Comparison of ENCODE assay signal across 12 cellular contexts in the genomic region with DNA sequence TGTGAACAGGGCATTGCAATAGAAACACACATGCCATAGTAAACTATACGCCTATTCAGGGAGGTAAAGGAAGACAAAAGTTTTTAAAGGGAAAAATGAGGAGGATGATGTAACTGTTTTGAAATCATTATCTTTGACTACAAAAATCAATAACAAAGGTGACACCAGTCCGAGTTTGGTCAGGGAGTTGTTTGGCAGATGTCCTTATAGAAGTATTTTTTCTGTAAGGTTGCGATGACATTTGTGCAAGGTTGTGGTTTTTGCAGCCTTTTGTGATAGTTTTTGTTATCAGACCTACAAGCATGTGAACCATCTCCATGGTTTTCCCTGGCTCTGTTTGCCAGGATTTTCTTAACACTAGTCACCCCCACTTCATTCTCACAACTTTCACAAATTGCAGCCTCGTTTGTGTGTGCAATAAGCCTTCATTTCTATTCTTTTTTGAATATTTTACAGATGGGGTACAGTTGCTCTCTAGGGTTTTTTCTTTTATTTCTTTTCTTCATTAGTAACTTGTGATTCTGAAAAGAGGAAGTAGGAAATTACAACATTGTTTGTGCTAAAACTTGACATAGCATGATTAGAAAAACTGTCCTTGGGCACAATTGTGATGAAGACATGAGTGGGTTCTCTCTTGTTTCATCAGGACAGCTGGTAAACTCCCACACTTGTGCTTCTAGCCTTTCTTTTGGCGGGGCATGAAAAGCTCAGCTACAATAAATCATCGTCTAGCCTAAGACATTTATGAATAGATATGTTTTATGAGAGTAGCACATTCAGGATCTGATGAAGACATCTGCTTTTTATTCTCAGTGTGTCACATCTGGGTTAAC.
A peak's percentile ranks its signal among the peaks of the same experiment; 100 is the strongest.
DNase-seq lines count a peak whose midpoint lies in the region; ATAC-seq and TF ChIP-seq lines count a peak whose summit lies in the region.
"Had no signal": no experiment of that assay in that cellular context is flagged by ENCODE, and none has a peak within 500 bp of the region (broad histone marks: within the 10 kb centered on the region; RNA-seq: fewer than 3 reads in every experiment).

No MANE protein-coding gene starts in this region.

- H3K27me3 Mint-ChIP-seq in osteocyte (ENCODE audit: unreplicated experiment): no peaks in the 10 kb centered on the region

- 59% methylated on average over 6 of the region's 6 CpGs for WGBS in hepatocyte (ENCODE audit: low lambda C conversion rate, missing lambda C conversion rate)

- H3K4me3 Mint-ChIP-seq in osteocyte (ENCODE audit: unreplicated experiment): no peak overlapping the region
- H3K4me3 Mint-ChIP-seq: activated T-cell treated with anti-CD3 and anti-CD28 coated beads, Interleukin-2, amount 50 U/mL, for 4 hours; natural killer cell treated with Interleukin-12 subunit alpha and Interleukin-12 subunit beta and Interleukin-15 and Interleukin-18, amount 100 ng/mL, for 72 hours had no signal

- H3K4me2 ChIP-seq in hepatocyte: no peak overlapping the region

- no peaks in the 10 kb centered on the region for H3K9me3 ChIP-seq in hepatocyte (ENCODE audit: low read depth)
- H3K9me3 ChIP-seq: heart right ventricle, upper lobe of left lung had no signal

- H3K27ac Mint-ChIP-seq in osteocyte (ENCODE audit: unreplicated experiment): no peak overlapping the region
- H3K27ac Mint-ChIP-seq: natural killer cell treated with Interleukin-12 subunit alpha and Interleukin-12 subunit beta and Interleukin-15 and Interleukin-18, amount 100 ng/mL, for 72 hours had no signal

- ATAC-seq in GM21717 (IDR thresholded peaks at IDR 0.05; ENCODE audit: unreplicated experiment): peak; percentile 80
- ATAC-seq in stimulated activated naive CD8-positive, alpha-beta T cell treated with anti-CD3 and anti-CD28 coated beads, Interleukin-15, Interleukin-2, amounts not matched to agents 100 U/mL and 50 U/mL, for 24 hours: no peak
- no peak for ATAC-seq in Right ventricle myocardium superior (ENCODE audit: poor library complexity)
- ATAC-seq: activated T-cell treated with anti-CD3 and anti-CD28 coated beads, Interleukin-2, amount 50 U/mL, for 4 hours; heart right ventricle; natural killer cell treated with Interleukin-12 subunit alpha and Interleukin-12 subunit beta and Interleukin-15 and Interleukin-18, amount 100 ng/mL, for 72 hours had no signal

- H3K27me3 ChIP-seq in hepatocyte: no peaks in the 10 kb centered on the region
- H3K27me3 ChIP-seq: heart right ventricle, upper lobe of left lung had no signal

- no peaks in the 10 kb centered on the region for H3K9me2 ChIP-seq in hepatocyte (replicated peaks; ENCODE audit: insufficient read depth)

- peak; percentile 79 for DNase-seq in GF-D8 (lab: John Stamatoyannopoulos, UW)
- DNase-seq in MV-4-11 (lab: John Stamatoyannopoulos, UW): peak; percentile 87
- peak; percentile 49 for DNase-seq in epithelial cell of esophagus (ENCODE audit: low read depth)
- no peak for DNase-seq in osteocyte (ENCODE audit: extremely low spot score, unreplicated experiment)
- DNase-seq in stimulated activated naive CD8-positive, alpha-beta T cell treated with anti-CD3 and anti-CD28 coated beads, Interleukin-15, Interleukin-2, amounts not matched to agents 100 U/mL and 50 U/mL, for 24 hours: no peak
- DNase-seq in hepatocyte (ENCODE audit: low spot score): no peak
- DNase-seq in Right ventricle myocardium superior: no peak
- DNase-seq: activated T-cell treated with anti-CD3 and anti-CD28 coated beads, Interleukin-2, amount 50 U/mL, for 4 hours; heart right ventricle; upper lobe of left lung had no signal

- H3K79me2 ChIP-seq in hepatocyte: no peaks in the 10 kb centered on the region

- H3K4me1 Mint-ChIP-seq in osteocyte (ENCODE audit: unreplicated experiment): no peaks in the 10 kb centered on the region

- no peaks in the 10 kb centered on the region for H3K36me3 Mint-ChIP-seq in osteocyte (ENCODE audit: unreplicated experiment)
- H3K36me3 Mint-ChIP-seq: natural killer cell treated with Interleukin-12 subunit alpha and Interleukin-12 subunit beta and Interleukin-15 and Interleukin-18, amount 100 ng/mL, for 72 hours had no signal

- no peaks in the 10 kb centered on the region for H3K36me3 ChIP-seq in hepatocyte (replicated peaks; ENCODE audit: insufficient read depth, low read depth)
- H3K36me3 ChIP-seq: heart right ventricle, upper lobe of left lung had no signal

- H2AFZ ChIP-seq in hepatocyte: no peak overlapping the region

- H3K9me3 Mint-ChIP-seq in osteocyte (ENCODE audit: unreplicated experiment): no peaks in the 10 kb centered on the region
- H3K9me3 Mint-ChIP-seq: activated T-cell treated with anti-CD3 and anti-CD28 coated beads, Interleukin-2, amount 50 U/mL, for 4 hours; natural killer cell treated with Interleukin-12 subunit alpha and Interleukin-12 subunit beta and Interleukin-15 and Interleukin-18, amount 100 ng/mL, for 72 hours had no signal

- no peak for TF ChIP-seq CTCF in epithelial cell of esophagus (IDR thresholded peaks at IDR 0.05; ENCODE audit: insufficient read depth, low read depth, low read length, missing control alignments)
- no peak for TF ChIP-seq CTCF in osteocyte (IDR thresholded peaks at IDR 0.05)
- TF ChIP-seq CTCF in hepatocyte (IDR thresholded peaks at IDR 0.05; ENCODE audit: poor library complexity): no peak

- H3K4me3 ChIP-seq in epithelial cell of esophagus (ENCODE audit: low read length) (no peak overlapping the region), hepatocyte (no peak overlapping the region)
- H3K4me3 ChIP-seq: heart right ventricle, upper lobe of left lung had no signal

- H3K4me1 ChIP-seq in hepatocyte (ENCODE audit: insufficient read depth): no peaks in the 10 kb centered on the region
- H3K4me1 ChIP-seq: upper lobe of left lung had no signal

- intact Hi-C loops in Right ventricle myocardium superior (cut with DNase I): no loop called here

- H4K20me1 ChIP-seq in hepatocyte (ENCODE audit: insufficient read depth, poor library complexity, severe bottlenecking): no peaks in the 10 kb centered on the region

- H3K27ac ChIP-seq in hepatocyte: no peak overlapping the region
- H3K27ac ChIP-seq: heart right ventricle, upper lobe of left lung had no signal

Comparison
In these comparisons a context has a peak if more than half of its experiments do, and no peak if none do; other contexts are left out.
1. DNase-seq: peak in GF-D8 (single experiment), MV-4-11 (single experiment) and epithelial cell of esophagus (single experiment); none in osteocyte (single experiment), stimulated activated naive CD8-positive, alpha-beta T cell treated with anti-CD3 and anti-CD28 coated beads, Interleukin-15, Interleukin-2, amounts not matched to agents 100 U/mL and 50 U/mL, for 24 hours (single experiment), hepatocyte (single experiment) and Right ventricle myocardium superior (single experiment).